ENCODE assay signal across 15 cellular contexts in the genomic region with DNA sequence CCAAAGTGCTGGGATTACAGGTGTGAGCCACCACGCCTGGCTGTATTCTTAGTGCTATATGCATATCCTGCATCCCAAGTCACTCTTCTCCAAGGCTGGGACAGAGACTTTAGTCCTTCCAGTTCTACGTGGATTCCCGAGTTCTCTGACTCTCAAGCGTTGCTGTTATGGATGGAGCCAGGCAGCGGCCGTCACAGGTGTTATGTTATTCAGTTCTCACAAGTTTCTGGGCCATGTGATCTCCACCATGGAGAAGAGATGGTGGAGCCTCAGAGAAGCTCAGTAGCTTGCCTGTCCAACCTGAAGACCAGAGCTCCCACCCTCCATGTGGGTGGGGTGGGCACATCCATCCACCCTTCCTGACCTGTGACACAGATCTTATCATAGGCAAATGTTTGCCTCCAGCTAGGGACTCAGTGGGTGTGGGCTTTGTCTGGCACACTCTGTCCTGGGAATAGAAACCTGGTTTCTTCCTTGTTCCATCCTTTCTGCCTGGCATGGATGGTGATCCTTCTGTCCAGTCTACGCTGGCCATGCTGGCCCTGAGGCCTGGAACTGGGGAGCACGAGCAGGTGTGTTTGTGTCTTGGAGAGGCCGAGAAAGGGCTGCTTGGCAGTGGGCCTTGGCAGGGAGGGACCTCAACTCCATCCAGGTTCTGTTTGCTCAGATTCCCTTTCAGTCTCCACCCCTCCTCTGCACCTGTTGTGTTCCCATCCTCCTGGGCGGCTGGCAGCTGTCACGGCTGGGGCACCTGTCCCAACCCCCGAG. TPM values are rescaled to one million over a fixed set of nuclear protein-coding genes. Genes with fewer than 3 reads are reported as not detected.
A peak's percentile ranks its signal among the peaks of the same experiment; 100 is the strongest.
DNase-seq lines count a peak whose midpoint lies in the region; ATAC-seq, FAIRE-seq and TF ChIP-seq lines count a peak whose summit lies in the region.
"Had no signal": no experiment of that assay in that cellular context is flagged by ENCODE, and none has a peak within 500 bp of the region (broad histone marks: within the 10 kb centered on the region; RNA-seq: fewer than 3 reads in every experiment).

No MANE protein-coding gene starts in this region.

- TF ChIP-seq POLR2A in GM12891 (IDR thresholded peaks at IDR 0.05; ENCODE audit: low read depth, low read length), result no peak

- FAIRE-seq in GM12891 (lab: Jason Lieb, UNC), result peak; percentile 23

- no peaks in the 10 kb centered on the region for H3K9me3 ChIP-seq in psoas muscle

- no peak overlapping the region for H3K4me3 ChIP-seq in psoas muscle

- no peaks in the 10 kb centered on the region for H3K27me3 ChIP-seq in psoas muscle (ENCODE audit: insufficient read depth in 3 of 3, low read length in 2 of 3)

- no peak for DNase-seq in GM12891 (ENCODE audit: insufficient read length, low spot score)
- peak; percentile 47 for DNase-seq in NCI-H2107 (lab: John Stamatoyannopoulos, UW)
- peak; percentile 70 to 87 for DNase-seq in psoas muscle
- no peak for DNase-seq in type B pancreatic cell (ENCODE audit: extremely low spot score, unreplicated experiment)
- no peak for DNase-seq in activated CD4-positive, CD25-positive, alpha-beta regulatory T cell treated with anti-CD3 and anti-CD28 coated beads, Interleukin-2, amount 50 U/mL, for 72 hours
- no peak for DNase-seq in GF-D8 (lab: John Stamatoyannopoulos, UW)
- DNase-seq: CD4-positive, alpha-beta memory T cell; MM.1S; OCI-M1; T-helper 2 cell had no signal

- peak; percentile 87 to 91 (median 90) for ATAC-seq in psoas muscle
- no peak for ATAC-seq in HG03095 (IDR thresholded peaks at IDR 0.05; ENCODE audit: unreplicated experiment)
- ATAC-seq: right cardiac atrium had no signal

- no peaks in the 10 kb centered on the region for H3K36me3 Mint-ChIP-seq in type B pancreatic cell
- H3K36me3 Mint-ChIP-seq: activated naive CD8-positive, alpha-beta T cell; CD4-positive, alpha-beta memory T cell had no signal

- no peak overlapping the region for H3K27ac Mint-ChIP-seq in type B pancreatic cell
- H3K27ac Mint-ChIP-seq: activated naive CD8-positive, alpha-beta T cell; dendritic cell treated with granulocyte-macrophage colony-stimulating factor and Interleukin-4, amounts not matched to agents 40 ng/mL and 50 ng/mL, for 4 days had no signal

- H3K27ac ChIP-seq in VCaP, result peak overlapping the region; percentile 48
- H3K27ac ChIP-seq in psoas muscle, result peak overlapping the region; percentile 73

- peaks cover 5% of the 10 kb centered on the region for H3K27me3 Mint-ChIP-seq in type B pancreatic cell
- H3K27me3 Mint-ChIP-seq: activated naive CD8-positive, alpha-beta T cell had no signal

- intact Hi-C loops in psoas muscle (cut with DNase I), result no loop called here

- peaks cover 13% of the 10 kb centered on the region for H3K4me1 Mint-ChIP-seq in type B pancreatic cell (ENCODE audit: unreplicated experiment)

- H3K4me3 Mint-ChIP-seq in type B pancreatic cell, result no peak overlapping the region
- H3K4me3 Mint-ChIP-seq: activated naive CD8-positive, alpha-beta T cell; CD4-positive, alpha-beta memory T cell; dendritic cell treated with granulocyte-macrophage colony-stimulating factor and Interleukin-4, amounts not matched to agents 40 ng/mL and 50 ng/mL, for 4 days had no signal

- H3K4me1 ChIP-seq in psoas muscle, result peaks cover 38% of the 10 kb centered on the region

- WGBS in psoas muscle, 3 donors, result 58 to 69% (median 62%) methylated on average over 12 of the region's 12 CpGs

- no peaks in the 10 kb centered on the region for H3K9me3 Mint-ChIP-seq in type B pancreatic cell
- H3K9me3 Mint-ChIP-seq: CD4-positive, alpha-beta memory T cell; dendritic cell treated with granulocyte-macrophage colony-stimulating factor and Interleukin-4, amounts not matched to agents 40 ng/mL and 50 ng/mL, for 4 days had no signal

- H3K36me3 ChIP-seq in psoas muscle (ENCODE audit: insufficient read depth in 1 of 2, low read depth in 1 of 2), result no peaks in the 10 kb centered on the region

- TF ChIP-seq CTCF in VCaP (conservative IDR thresholded peaks at IDR 0.05) (no peak), psoas muscle (IDR thresholded peaks at IDR 0.05) (no peak), type B pancreatic cell (conservative IDR thresholded peaks at IDR 0.05) (no peak)

TF ChIP-seq in GM12891, 5 proteins besides CTCF, POLR2A, EP300 and RAD21:
- TF ChIP-seq SPI1 (IDR thresholded peaks at IDR 0.05; ENCODE audit: low read depth, low read length) (no peak), POLR2AphosphoS5 (IDR thresholded peaks at IDR 0.05; ENCODE audit: low read depth, low read length) (no peak), PAX5 (IDR thresholded peaks at IDR 0.05; ENCODE audit: insufficient read depth, low read length, severe bottlenecking) (no peak), TAF1 (IDR thresholded peaks at IDR 0.05; ENCODE audit: low read depth, low read length) (no peak), POU2F2 (IDR thresholded peaks at IDR 0.05; ENCODE audit: low read depth, low read length) (no peak)

RNA-seq across cellular contexts. Expression of a gene that starts 55.3 kb away (rescaled TPM):
- polyA plus RNA-seq in GM12891 (2012; ENCODE audit: low read depth, missing spikeins), result 1.1 TPM
- 100 to 1,000 TPM in 1 of 4 donors, 10 to 100 TPM in 3; 33.6 to 103 (median 71.4) TPM for total RNA-seq in psoas muscle
- 10 to 100 TPM; 10.9 to 87.0 (median 35.9) TPM for polyA plus RNA-seq in psoas muscle
- 38.3 and 102 TPM in 2 replicates for total RNA-seq in type B pancreatic cell (ENCODE audit: low replicate concordance)

Comparison
In these comparisons a context has a peak if more than half of its experiments do, and no peak if none do; other contexts are left out.
1. DNase-seq: peak in NCI-H2107 (single experiment) and psoas muscle (2 of 2); none in GM12891 (single experiment), type B pancreatic cell (single experiment), activated CD4-positive, CD25-positive, alpha-beta regulatory T cell treated with anti-CD3 and anti-CD28 coated beads, Interleukin-2, amount 50 U/mL, for 72 hours (single experiment) and GF-D8 (single experiment).